Comparison of ENCODE assay signal across 8 cellular contexts in genomic region chr7:148698397-148699023, GRCh38. TPM values are rescaled to one million over a fixed set of nuclear protein-coding genes. Genes with fewer than 3 reads are reported as not detected.
DNase-seq lines count a peak whose midpoint lies in the region; ATAC-seq, FAIRE-seq and TF ChIP-seq lines count a peak whose summit lies in the region.

Gene CUL1, plus strand, starts transcription at chr7:148698903. Its CDS starts 31,220 bp downstream, at chr7:148730123.

- no peaks in the 10 kb centered on the region for H3K27me3 ChIP-seq in GM06990 (replicated peaks; ENCODE audit: control insufficient read depth, insufficient read depth, low read length)
- H3K27me3 ChIP-seq in heart right ventricle, result no peaks in the 10 kb centered on the region
- no peaks in the 10 kb centered on the region for H3K27me3 ChIP-seq in prostate gland (replicated peaks; ENCODE audit: insufficient read depth)

- intact Hi-C loops in heart right ventricle (cut with DNase I) (loop anchor here in 5 of 10 donors (5.0 to 10.0 kb wide), 6 partner anchors 124 to 394 kb away; partner anchors contain the start of genes EZH2 (in 2 of the 5) and ZNF786 (in 1 of the 5)), prostate gland (cut with DNase I) (loop anchor here (5.0 to 10.0 kb wide), 3 partner anchors 186 to 289 kb away; partner anchors contain the start of gene EZH2)

- H3K4me3 ChIP-seq in GM06990 (replicated peaks; ENCODE audit: low read depth, low read length) (peak within 1 kb of the TSS; percentile 84), heart right ventricle (peak within 1 kb of the TSS; percentile 50 to 97 (median 93)), prostate gland (peak within 1 kb of the TSS; percentile 64 to 95)

- TF ChIP-seq CTCF in GM06990 (IDR thresholded peaks at IDR 0.05; ENCODE audit: insufficient read depth, low read length, poor library complexity, severe bottlenecking), result no peak
- no peak for TF ChIP-seq CTCF in heart right ventricle (IDR thresholded peaks at IDR 0.05)
- TF ChIP-seq CTCF in prostate gland (IDR thresholded peaks at IDR 0.05), result no peak

- 0% methylated on average over 49 to 83 of the region's 84 CpGs for WGBS in adipose tissue, 3 donors
- WGBS in heart right ventricle, 2 donors, result 0 to 1% methylated on average over 34 to 84 of the region's 84 CpGs
- WGBS in prostate gland, result under 1% methylated on average over 52 of the region's 84 CpGs

- H3K4me1 ChIP-seq in heart right ventricle (peaks cover 10 to 53% (median 45%) of the 10 kb centered on the region in 9 donors), prostate gland (replicated peaks) (peaks cover 2% of the 10 kb centered on the region)

- peak; percentile 96 for TF ChIP-seq POLR2A in H54 (IDR thresholded peaks at IDR 0.05; ENCODE audit: low read depth, low read length)
- peak; percentile 58 for TF ChIP-seq POLR2A in prostate gland (IDR thresholded peaks at IDR 0.05)

- peak; percentile 86 to 94 (median 90) for ATAC-seq in heart right ventricle

- peak; percentile 87 for DNase-seq in GM06990 (ENCODE audit: extremely low read depth, insufficient read length)
- DNase-seq in H54 (ENCODE audit: insufficient read length, low spot score), result peak; percentile 64
- peak; percentile 76 for DNase-seq in M059J (ENCODE audit: low read depth)
- DNase-seq in T follicular helper cell (ENCODE audit: low read depth), result peak; percentile 79
- peak; percentile 89 to 92 for DNase-seq in heart right ventricle
- DNase-seq in prostate gland (ENCODE audit: low spot score), result peak; percentile 81
- DNase-seq in urothelium cell line (ENCODE audit: low spot score), result peak; percentile 35

- H3K27ac ChIP-seq in adipose tissue (ENCODE audit: low read depth, low read length) (peak within 1 kb of the TSS; percentile 91), heart right ventricle (peak within 1 kb of the TSS; percentile 89 to 100 (median 96)), prostate gland (peak within 1 kb of the TSS; percentile 87 to 97)

- FAIRE-seq in H54 (lab: Jason Lieb, UNC), result no peak
- no peak for FAIRE-seq in urothelium cell line (lab: Jason Lieb, UNC)

- no peaks in the 10 kb centered on the region for H3K9me3 ChIP-seq in heart right ventricle
- H3K9me3 ChIP-seq in prostate gland, result no peaks in the 10 kb centered on the region

- H3K36me3 ChIP-seq in GM06990 (ENCODE audit: control insufficient read depth, insufficient read depth, low read length) (no peaks in the 10 kb centered on the region), heart right ventricle (no peaks in the 10 kb centered on the region), prostate gland (no peaks in the 10 kb centered on the region)

RNA-seq across cellular contexts. Expression of gene CUL1, which starts in this region (rescaled TPM):
- 46.3 and 51.6 TPM in 2 replicates for total RNA-seq in M059J (2014; rRNA removed; shearing (Covaris generic))
- 10 to 100 TPM; 14.1 to 37.3 (median 30.4) TPM for polyA plus RNA-seq in adipose tissue
- 10 to 100 TPM; 40.6 to 53.4 (median 45.0) TPM for total RNA-seq in heart right ventricle
- polyA plus RNA-seq in heart right ventricle, result 10 to 100 TPM; 14.0 to 33.5 TPM
- 100 to 1,000 TPM in 1 of 2 donors, 10 to 100 TPM in 1; 39.0 to 105 TPM for total RNA-seq in prostate gland

Comparison
In these comparisons a context has a peak if more than half of its experiments do, and no peak if none do; other contexts are left out.
1. Peak in every context shown above with its lines: DNase-seq, ATAC-seq, H3K4me3 ChIP-seq and H3K27ac ChIP-seq.
2. DNase-seq: peak in every context shown above with its lines; median percentile 90 in heart right ventricle; 87 in GM06990; 81 in prostate gland; 79 in T follicular helper cell; 76 in M059J; 64 in H54; 35 in urothelium cell line.